Comparison of ENCODE assay signal across 12 cellular contexts in the genomic region with DNA sequence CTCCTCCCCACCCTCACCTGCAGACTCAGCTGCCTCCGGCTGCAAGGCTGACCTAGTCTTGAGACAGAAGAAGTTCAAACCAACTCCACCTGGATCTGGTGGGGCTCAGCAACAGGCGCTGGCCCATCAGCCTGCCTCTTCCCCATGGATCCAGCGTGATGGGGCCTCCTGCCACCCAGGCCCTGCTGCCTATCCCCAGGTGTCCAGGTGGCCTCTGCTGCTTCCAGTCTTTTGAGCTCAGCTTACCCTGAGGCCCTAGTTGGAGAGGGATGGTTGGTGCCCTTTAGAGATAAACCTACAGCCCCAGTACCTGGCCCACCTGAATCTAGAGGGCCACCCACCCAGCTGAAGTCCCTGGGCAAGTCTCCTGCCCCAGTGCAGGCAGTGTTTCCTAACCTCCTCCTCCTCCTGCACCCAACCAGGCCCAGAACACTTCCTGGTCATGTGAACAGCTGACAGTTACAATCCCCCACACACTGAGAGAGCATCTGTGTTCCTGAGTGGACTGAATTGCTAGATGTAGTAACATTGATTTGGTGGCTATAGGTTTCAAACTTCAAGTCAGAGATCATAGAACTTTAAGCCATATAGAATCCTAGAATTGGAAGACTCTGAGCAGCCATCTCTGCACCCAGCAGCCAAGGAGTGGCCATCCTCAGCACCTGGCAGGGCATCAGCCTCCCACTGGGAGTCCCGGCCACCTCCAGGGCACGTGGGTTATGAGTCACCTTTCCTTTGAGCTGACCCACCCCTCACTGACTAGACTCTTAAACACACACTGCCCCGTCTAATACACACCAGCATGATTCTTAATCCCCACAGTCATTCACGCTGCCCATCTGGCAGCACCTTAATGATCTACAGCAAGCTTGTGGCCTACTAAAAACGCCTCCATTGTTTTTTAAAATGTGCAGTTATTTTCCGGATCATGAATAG. TPM values are rescaled to one million over a fixed set of nuclear protein-coding genes. Genes with fewer than 3 reads are reported as not detected.
DNase-seq lines count a peak whose midpoint lies in the region; ATAC-seq, FAIRE-seq and TF ChIP-seq lines count a peak whose summit lies in the region.
"Had no signal": no experiment of that assay in that cellular context is flagged by ENCODE, and none has a peak within 500 bp of the region (broad histone marks: within the 10 kb centered on the region; RNA-seq: fewer than 3 reads in every experiment).

No MANE protein-coding gene starts in this region.

- FAIRE-seq in H1 (lab: Jason Lieb, UNC) = no peak

- H3K23me2 ChIP-seq in H1 (ENCODE audit: low read depth, low read length) = no peaks in the 10 kb centered on the region

- CTCF ChIA-PET in activated CD4-positive, alpha-beta memory T cell treated with anti-CD3 and anti-CD28 coated beads, Interleukin-2, amount 10 ng/mL, durations not matched to agents 7 days and 5 days (lab: Charles Lee) = interaction anchor here (0.8 to 1.0 kb wide), 2 partner anchors 39 to 176 kb away, joined by 3 read pairs; no protein-coding TSS in a partner anchor
- CTCF ChIA-PET in activated CD4-positive, alpha-beta memory T cell treated with anti-CD3 and anti-CD28 coated beads for 36 hours (lab: Charles Lee) = interaction anchor here (1.2 kb wide), 1 partner anchor 39 kb away, joined by 4 read pairs; no protein-coding TSS in a partner anchor
- CTCF ChIA-PET in H1 (lab: Charles Lee; ENCODE audit: partially characterized antibody) = interaction anchor here (0.8 kb wide), 1 partner anchor 146 kb away, joined by 3 read pairs; no protein-coding TSS in a partner anchor

- H3K9me3 Mint-ChIP-seq in activated CD4-positive, alpha-beta memory T cell treated with anti-CD3 and anti-CD28 coated beads, Interleukin-2, amount 10 ng/mL, durations not matched to agents 7 days and 5 days = no peaks in the 10 kb centered on the region
- H3K9me3 Mint-ChIP-seq in activated CD4-positive, alpha-beta memory T cell treated with anti-CD3 and anti-CD28 coated beads for 36 hours = no peaks in the 10 kb centered on the region
- H3K9me3 Mint-ChIP-seq in stimulated activated memory B cell treated with anti-CD40 and anti-IgM and Interleukin-4, amounts not matched to agents 10 μg/mL and 1 μg/mL and 100 μg/mL, for 72 hours = no peaks in the 10 kb centered on the region
- H3K9me3 Mint-ChIP-seq: natural killer cell treated with Interleukin-12 subunit alpha and Interleukin-12 subunit beta and Interleukin-15 and Interleukin-18, amount 100 ng/mL, for 72 hours had no signal

- no peak overlapping the region for H3K9ac ChIP-seq in H1 (replicated peaks in 1 of 4; ENCODE audit: extremely low read depth in 1 of 4, low read depth in 3 of 4, low read length in 3 of 4)
- no peak overlapping the region for H3K9ac ChIP-seq in Karpas-422 (ENCODE audit: low read length)

- H4K91ac ChIP-seq in H1 (replicated peaks; ENCODE audit: insufficient read length, low read length) = no peak overlapping the region

- H3K36me3 Mint-ChIP-seq in activated CD4-positive, alpha-beta memory T cell treated with anti-CD3 and anti-CD28 coated beads, Interleukin-2, amount 10 ng/mL, durations not matched to agents 7 days and 5 days (ENCODE audit: low read depth) = peaks cover 7% of the 10 kb centered on the region
- no peaks in the 10 kb centered on the region for H3K36me3 Mint-ChIP-seq in activated CD4-positive, alpha-beta memory T cell treated with anti-CD3 and anti-CD28 coated beads for 36 hours
- H3K36me3 Mint-ChIP-seq in stimulated activated memory B cell treated with anti-CD40 and anti-IgM and Interleukin-4, amounts not matched to agents 10 μg/mL and 1 μg/mL and 100 μg/mL, for 72 hours = peaks cover 60% of the 10 kb centered on the region
- H3K36me3 Mint-ChIP-seq: natural killer cell treated with Interleukin-12 subunit alpha and Interleukin-12 subunit beta and Interleukin-15 and Interleukin-18, amount 100 ng/mL, for 72 hours had no signal

- WGBS in H1 (ENCODE audit: extremely low coverage in 1 of 2, insufficient coverage in 1 of 2, insufficient read length in 1 of 2, insufficient replicate concordance in 2 of 2, low coverage in 1 of 2, low lambda C conversion rate in 2 of 2, missing lambda C conversion rate in 1 of 2), 2 experiments = 80% methylated on average over 9 of the region's 9 CpGs; no CpG with 5 or more reads in 1 of the 2 experiments

- no peak for TF ChIP-seq POLR2A in H1 (IDR thresholded peaks at IDR 0.05; ENCODE audit: control extremely low read depth in 1 of 2, low read depth in 2 of 2, low read length in 2 of 2)

- H4K8ac ChIP-seq in H1 (ENCODE audit: extremely low read depth, insufficient read depth, low read length) = peak overlapping the region; percentile 1; the same call in 1 of the 2 replicates

- POLR2A ChIA-PET in activated CD4-positive, alpha-beta memory T cell treated with anti-CD3 and anti-CD28 coated beads, Interleukin-2, amount 10 ng/mL, durations not matched to agents 7 days and 5 days (lab: Charles Lee) = interaction anchor here (1.3 kb wide), 1 partner anchor 42 kb away, joined by 3 read pairs; no protein-coding TSS in a partner anchor
- POLR2A ChIA-PET in activated CD4-positive, alpha-beta memory T cell treated with anti-CD3 and anti-CD28 coated beads for 36 hours (lab: Charles Lee) = no interaction called here
- POLR2A ChIA-PET in H1 (lab: Charles Lee; ENCODE audit: partially characterized antibody) = interaction anchor here (0.5 kb wide), 1 partner anchor 45 kb away, joined by 3 read pairs; no protein-coding TSS in a partner anchor

- H3K56ac ChIP-seq in H1 (replicated peaks; ENCODE audit: insufficient read length, low read depth, low read length) = no peak overlapping the region

- peaks cover 3% of the 10 kb centered on the region for H3K27me3 Mint-ChIP-seq in activated CD4-positive, alpha-beta memory T cell treated with anti-CD3 and anti-CD28 coated beads, Interleukin-2, amount 10 ng/mL, durations not matched to agents 7 days and 5 days
- no peaks in the 10 kb centered on the region for H3K27me3 Mint-ChIP-seq in activated CD4-positive, alpha-beta memory T cell treated with anti-CD3 and anti-CD28 coated beads for 36 hours
- no peaks in the 10 kb centered on the region for H3K27me3 Mint-ChIP-seq in stimulated activated memory B cell treated with anti-CD40 and anti-IgM and Interleukin-4, amounts not matched to agents 10 μg/mL and 1 μg/mL and 100 μg/mL, for 72 hours

- no peak overlapping the region for H2BK120ac ChIP-seq in H1 (replicated peaks; ENCODE audit: low read depth, low read length)

- H3K4me2 ChIP-seq in H1 (ENCODE audit: insufficient read depth in 1 of 2, low read depth in 2 of 2, low read length in 2 of 2) (no peak overlapping the region), Karpas-422 (ENCODE audit: low read depth, low read length, poor library complexity, severe bottlenecking) (no peak overlapping the region)

- H3K9me3 ChIP-seq in H1 (ENCODE audit: insufficient read depth in 2 of 2, low read depth in 1 of 2, low read length in 1 of 2) (no peaks in the 10 kb centered on the region), Karpas-422 (ENCODE audit: low read length) (no peaks in the 10 kb centered on the region)
- H3K9me3 ChIP-seq: upper lobe of left lung had no signal

- H3K4ac ChIP-seq in H1 (replicated peaks; ENCODE audit: insufficient read length, low read depth, low read length) = no peak overlapping the region

- no peak overlapping the region for H2BK20ac ChIP-seq in H1 (ENCODE audit: low read length)

- H4K20me1 ChIP-seq in H1 (replicated peaks in 1 of 2; ENCODE audit: control insufficient read depth in 1 of 2, insufficient read depth in 2 of 2, low read length in 2 of 2) (no peaks in the 10 kb centered on the region), Karpas-422 (ENCODE audit: insufficient read depth, low read depth, low read length) (peaks cover 3% of the 10 kb centered on the region; the same call in 1 of the 2 replicates)

- no peaks in the 10 kb centered on the region for H3K27me3 ChIP-seq in H1 (replicated peaks in 1 of 4; ENCODE audit: control insufficient read depth in 3 of 4, extremely low read depth in 1 of 4, insufficient read depth in 3 of 4, low read length in 3 of 4)
- no peaks in the 10 kb centered on the region for H3K27me3 ChIP-seq in Karpas-422 (ENCODE audit: low read length)
- H3K27me3 ChIP-seq: upper lobe of left lung had no signal

- no peak overlapping the region for H2BK15ac ChIP-seq in H1 (ENCODE audit: low read length)

- no peaks in the 10 kb centered on the region for H3K9me2 ChIP-seq in Karpas-422 (replicated peaks; ENCODE audit: insufficient read depth, low read length)

- H3K36me3 ChIP-seq in H1 (ENCODE audit: control insufficient read depth in 2 of 4, insufficient read depth in 4 of 4, low read length in 3 of 4) = no peaks in the 10 kb centered on the region
- H3K36me3 ChIP-seq in Karpas-422 (ENCODE audit: insufficient read depth, low read length) = peaks cover 46% of the 10 kb centered on the region

- H3K27ac ChIP-seq in H1 (ENCODE audit: low read depth, low read length) (no peak overlapping the region), Karpas-422 (ENCODE audit: low read length) (no peak overlapping the region)

- H2BK12ac ChIP-seq in H1 (ENCODE audit: low read depth, low read length) = no peak overlapping the region

- H3K4me3 Mint-ChIP-seq in activated CD4-positive, alpha-beta memory T cell treated with anti-CD3 and anti-CD28 coated beads, Interleukin-2, amount 10 ng/mL, durations not matched to agents 7 days and 5 days = no peak overlapping the region
- H3K4me3 Mint-ChIP-seq in activated CD4-positive, alpha-beta memory T cell treated with anti-CD3 and anti-CD28 coated beads for 36 hours = no peak overlapping the region
- no peak overlapping the region for H3K4me3 Mint-ChIP-seq in stimulated activated memory B cell treated with anti-CD40 and anti-IgM and Interleukin-4, amounts not matched to agents 10 μg/mL and 1 μg/mL and 100 μg/mL, for 72 hours
- H3K4me3 Mint-ChIP-seq: natural killer cell treated with Interleukin-12 subunit alpha and Interleukin-12 subunit beta and Interleukin-15 and Interleukin-18, amount 100 ng/mL, for 72 hours had no signal

- intact Hi-C loops in activated CD4-positive, alpha-beta memory T cell treated with anti-CD3 and anti-CD28 coated beads for 36 hours (cut with micrococcal nuclease) = no loop called here

- no peak overlapping the region for H3K23ac ChIP-seq in H1 (ENCODE audit: insufficient read length)

- H3K18ac ChIP-seq in H1 (ENCODE audit: extremely low read depth, low read length) = no peak overlapping the region

- TF ChIP-seq EP300 in H1 (IDR thresholded peaks at IDR 0.05; ENCODE audit: borderline replicate concordance in 1 of 2, low read depth in 2 of 2, low read length in 2 of 2) = no peak

- ATAC-seq in stimulated activated memory B cell treated with anti-CD40 and anti-IgM and Interleukin-4, amounts not matched to agents 10 μg/mL and 1 μg/mL and 100 μg/mL, for 72 hours = no peak
- no peak for ATAC-seq in HG03139 (IDR thresholded peaks at IDR 0.05; ENCODE audit: unreplicated experiment)
- ATAC-seq: natural killer cell treated with Interleukin-12 subunit alpha and Interleukin-12 subunit beta and Interleukin-15 and Interleukin-18, amount 100 ng/mL, for 72 hours had no signal

- H2AK5ac ChIP-seq in H1 (ENCODE audit: low read depth, low read length) = no peak overlapping the region

- peaks cover 58% of the 10 kb centered on the region for H3K4me1 Mint-ChIP-seq in activated CD4-positive, alpha-beta memory T cell treated with anti-CD3 and anti-CD28 coated beads, Interleukin-2, amount 10 ng/mL, durations not matched to agents 7 days and 5 days
- H3K4me1 Mint-ChIP-seq in activated CD4-positive, alpha-beta memory T cell treated with anti-CD3 and anti-CD28 coated beads for 36 hours (ENCODE audit: low read depth) = peaks cover 21% of the 10 kb centered on the region
- H3K4me1 Mint-ChIP-seq in stimulated activated memory B cell treated with anti-CD40 and anti-IgM and Interleukin-4, amounts not matched to agents 10 μg/mL and 1 μg/mL and 100 μg/mL, for 72 hours = peaks cover 52% of the 10 kb centered on the region

- H3K14ac ChIP-seq in H1 (ENCODE audit: insufficient read length) = no peak overlapping the region

- DNase-seq in activated CD4-positive, alpha-beta memory T cell treated with anti-CD3 and anti-CD28 coated beads, Interleukin-2, amount 10 ng/mL, durations not matched to agents 7 days and 5 days = no peak
- DNase-seq in activated CD4-positive, alpha-beta memory T cell treated with anti-CD3 and anti-CD28 coated beads for 36 hours = no peak
- DNase-seq in NCI-H524 (lab: John Stamatoyannopoulos, UW) = peak; percentile 56 to 81
- no peak for DNase-seq in H1 (ENCODE audit: low read depth in 1 of 2, low spot score in 2 of 2)
- no peak for DNase-seq in Karpas-422
- DNase-seq in SKM-1 treated with dmso at 0.1 percent for 144 hours (lab: John Stamatoyannopoulos, UW; ENCODE audit: unreplicated experiment) = no peak
- DNase-seq: hippocampal formation, NCI-H1436 treated with DMSO at 0.1 percent for 48 hours had no signal

- H3K4me1 ChIP-seq in H1 (replicated peaks in 1 of 4; ENCODE audit: control insufficient read depth in 3 of 4, insufficient read depth in 4 of 4, low read length in 3 of 4) = peaks cover 0 to 4% (median under 1%) of the 10 kb centered on the region in 4 experiments; a peak in 1 of 7 replicates
- H3K4me1 ChIP-seq in Karpas-422 (ENCODE audit: low read length) = no peaks in the 10 kb centered on the region

- no peak overlapping the region for H2BK5ac ChIP-seq in H1 (ENCODE audit: low read depth, low read length)

- TF ChIP-seq RAD21 in H1 (IDR thresholded peaks at IDR 0.05 in 1 of 2, conservative IDR thresholded peaks at IDR 0.05 in 1 of 2; ENCODE audit: low read depth in 2 of 2, low read length in 2 of 2) = no peak

- H3K4me3 ChIP-seq in H1 (ENCODE audit: extremely low read depth in 1 of 4, insufficient read depth in 2 of 4, low read depth in 3 of 4, low read length in 4 of 4) (no peak overlapping the region), Karpas-422 (ENCODE audit: low read length) (no peak overlapping the region)
- H3K4me3 ChIP-seq: upper lobe of left lung had no signal

- H4K5ac ChIP-seq in H1 (ENCODE audit: insufficient read length, low read depth, low read length) = no peak overlapping the region

- peak overlapping the region; percentile 62 for H3K27ac Mint-ChIP-seq in activated CD4-positive, alpha-beta memory T cell treated with anti-CD3 and anti-CD28 coated beads, Interleukin-2, amount 10 ng/mL, durations not matched to agents 7 days and 5 days
- no peak overlapping the region for H3K27ac Mint-ChIP-seq in activated CD4-positive, alpha-beta memory T cell treated with anti-CD3 and anti-CD28 coated beads for 36 hours
- H3K27ac Mint-ChIP-seq in stimulated activated memory B cell treated with anti-CD40 and anti-IgM and Interleukin-4, amounts not matched to agents 10 μg/mL and 1 μg/mL and 100 μg/mL, for 72 hours = peak overlapping the region; percentile 99

- H2AFZ ChIP-seq in H1 (ENCODE audit: low read length) (no peak overlapping the region), Karpas-422 (ENCODE audit: low read length) (no peak overlapping the region)

- H3K79me2 ChIP-seq in H1 (ENCODE audit: control insufficient read depth in 1 of 2, insufficient read depth in 2 of 2, low read length in 2 of 2) (no peaks in the 10 kb centered on the region), Karpas-422 (ENCODE audit: low read length) (peaks cover 23% of the 10 kb centered on the region)

- no peak for TF ChIP-seq CTCF in H1 (IDR thresholded peaks at IDR 0.05; ENCODE audit: control extremely low read depth in 1 of 3, insufficient read depth in 1 of 3, low read depth in 1 of 3, low read length in 3 of 3)

- H3K79me1 ChIP-seq in H1 (ENCODE audit: low read depth, low read length) = no peaks in the 10 kb centered on the region

RNA-seq across cellular contexts. Expression of a gene that starts 51.9 kb away (rescaled TPM):
- 1 to 10 TPM; 6.8 to 7.5 TPM for total RNA-seq in activated CD4-positive, alpha-beta memory T cell treated with anti-CD3 and anti-CD28 coated beads, Interleukin-2, amount 10 ng/mL, durations not matched to agents 7 days and 5 days
- 1 to 10 TPM; 1.1 to 1.3 TPM for total RNA-seq in activated CD4-positive, alpha-beta memory T cell treated with anti-CD3 and anti-CD28 coated beads for 36 hours
- 1.2 and 1.6 TPM in 2 replicates for total RNA-seq in H1 (2021; fragmentation: NEBNext Ultra II Directional; extraction: Animal tissue kit (Norgen Biotek cat#: 25700))
- 3.8 and 7.7 TPM in 2 replicates for polyA plus RNA-seq in H1 (2011; rRNA removed)
- 4.7 TPM for polyA plus RNA-seq in H1 (2011; cell fraction: cytosol; rRNA removed)
- 21.0 TPM for polyA plus RNA-seq in H1 (2011; cell fraction: nucleus; rRNA removed)
- 2.4 to 5.1 TPM (median 3.2 TPM) in 4 replicates for polyA plus RNA-seq in H1 (2012, experiment 1 of 2)
- 1.1 TPM for polyA plus RNA-seq in H1 (2012, experiment 2 of 2)
- 2.0 TPM for polyA plus RNA-seq in H1 (2013, experiment 1 of 2)
- 2.0 TPM for polyA plus RNA-seq in H1 (2013, experiment 2 of 2)
- polyA minus RNA-seq in H1 (2011; rRNA and poly(A)+ RNA removed) = 2.5 and 3.4 TPM in 2 replicates
- polyA minus RNA-seq in H1 (2011; cell fraction: cytosol; rRNA and poly(A)+ RNA removed) = 2.1 TPM
- polyA minus RNA-seq in H1 (2011; cell fraction: nucleus; rRNA and poly(A)+ RNA removed) = 6.6 TPM
- 480 and 661 TPM in 2 replicates for total RNA-seq in Karpas-422 (2014; rRNA removed; shearing (Covaris generic); ENCODE audit: low replicate concordance)

Comparison
In these comparisons a context has a peak if more than half of its experiments do, and no peak if none do; other contexts are left out.
1. DNase-seq: peak in NCI-H524 (2 of 2); none in activated CD4-positive, alpha-beta memory T cell treated with anti-CD3 and anti-CD28 coated beads, Interleukin-2, amount 10 ng/mL, durations not matched to agents 7 days and 5 days (single experiment), activated CD4-positive, alpha-beta memory T cell treated with anti-CD3 and anti-CD28 coated beads for 36 hours (single experiment), H1 (0 of 2), Karpas-422 (single experiment) and SKM-1 treated with dmso at 0.1 percent for 144 hours (single experiment).
2. RNA of a gene that starts 51.9 kb away (total RNA-seq): 480 to 661 TPM in Karpas-422; 6.8 to 7.5 TPM in activated CD4-positive, alpha-beta memory T cell treated with anti-CD3 and anti-CD28 coated beads, Interleukin-2, amount 10 ng/mL, durations not matched to agents 7 days and 5 days, 1.2 to 1.6 TPM in H1 and 1.1 to 1.3 TPM in activated CD4-positive, alpha-beta memory T cell treated with anti-CD3 and anti-CD28 coated beads for 36 hours; every median in the first group is over 10 times any median in the second.